Comparison of ENCODE assay signal across 12 cellular contexts in the genomic region with DNA sequence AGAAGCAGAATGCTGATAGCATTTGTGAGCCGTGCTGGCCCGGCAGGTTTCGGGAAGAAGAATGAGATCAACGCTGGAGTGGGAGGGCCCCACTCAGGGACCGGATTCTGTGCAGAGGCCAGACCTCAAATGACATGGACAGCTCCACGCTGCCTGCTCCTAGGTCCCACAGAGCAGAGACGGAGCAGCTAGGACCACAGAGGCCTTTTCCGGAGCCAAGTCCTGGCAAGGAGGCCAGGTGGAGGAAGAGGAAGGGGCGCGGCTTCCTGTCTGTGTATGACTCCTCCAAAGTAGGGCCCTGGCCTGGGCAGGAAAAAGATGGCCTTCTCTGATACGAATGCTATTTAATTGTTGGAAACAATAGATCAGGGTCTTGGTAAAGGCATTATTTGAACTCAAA.
DNase-seq lines count a peak whose midpoint lies in the region; ATAC-seq and TF ChIP-seq lines count a peak whose summit lies in the region.
"Had no signal": no experiment of that assay in that cellular context is flagged by ENCODE, and none has a peak within 500 bp of the region (broad histone marks: within the 10 kb centered on the region; RNA-seq: fewer than 3 reads in every experiment).

No MANE protein-coding gene starts in this region.

- TF ChIP-seq CTCF in epithelial cell of esophagus (IDR thresholded peaks at IDR 0.05; ENCODE audit: insufficient read depth, low read depth, low read length, missing control alignments) (no peak), right lobe of liver (IDR thresholded peaks at IDR 0.05) (no peak), smooth muscle cell (IDR thresholded peaks at IDR 0.05; ENCODE audit: borderline replicate concordance, insufficient read depth, poor library complexity, severe bottlenecking) (no peak), natural killer cell (IDR thresholded peaks at IDR 0.05) (no peak)

- H3K4me3 Mint-ChIP-seq in natural killer cell = no peak overlapping the region
- H3K4me3 Mint-ChIP-seq: activated naive CD4-positive, alpha-beta T cell treated with anti-CD3 and anti-CD28 coated beads for 36 hours had no signal

- intact Hi-C loops in right lobe of liver (cut with DNase I) = no loop called here
- intact Hi-C loops in natural killer cell (cut with micrococcal nuclease) = no loop called here

- H3K9me3 Mint-ChIP-seq in natural killer cell = no peaks in the 10 kb centered on the region

- H3K4me1 ChIP-seq in right lobe of liver = no peaks in the 10 kb centered on the region
- no peaks in the 10 kb centered on the region for H3K4me1 ChIP-seq in smooth muscle cell (ENCODE audit: low read depth)

- WGBS in right lobe of liver (ENCODE audit: insufficient coverage, low coverage, low lambda C conversion rate, missing lambda C conversion rate) = 59% methylated on average over 6 of the region's 11 CpGs
- WGBS in smooth muscle cell (ENCODE audit: low lambda C conversion rate) = 66% methylated on average over 11 of the region's 11 CpGs

- H3K36me3 ChIP-seq in right lobe of liver = no peaks in the 10 kb centered on the region
- no peaks in the 10 kb centered on the region for H3K36me3 ChIP-seq in smooth muscle cell (ENCODE audit: low read depth)

- H3K4me3 ChIP-seq in epithelial cell of esophagus (ENCODE audit: low read length) (no peak overlapping the region), right lobe of liver (no peak overlapping the region), smooth muscle cell (no peak overlapping the region)

- no peaks in the 10 kb centered on the region for H3K27me3 Mint-ChIP-seq in natural killer cell (ENCODE audit: low read depth in 2 of 2)

- H3K9me3 ChIP-seq in right lobe of liver (no peaks in the 10 kb centered on the region), smooth muscle cell (replicated peaks; ENCODE audit: low read depth) (no peaks in the 10 kb centered on the region)

- peak; percentile 42 for DNase-seq in KG1 (lab: John Stamatoyannopoulos, UW)
- peak; percentile 21 for DNase-seq in epithelial cell of esophagus (ENCODE audit: low read depth)
- DNase-seq in right lobe of liver = peak in 2 of 3 donors; percentile 61 to 63
- DNase-seq in smooth muscle cell (lab: John Stamatoyannopoulos, UW; ENCODE audit: unreplicated experiment) = no peak
- no peak for DNase-seq in activated gamma-delta T cell (lab: John Stamatoyannopoulos, UW)
- no peak for DNase-seq in activated T-cell treated with anti-CD3 and anti-CD28 coated beads, Interleukin-2, amount 50 U/mL, for 48 hours
- no peak for DNase-seq in natural killer cell
- no peak for DNase-seq in stimulated activated CD4-positive, alpha-beta T cell treated with anti-CD3 and anti-CD28 coated beads, Interleukin-2, amount 100 ng/mL, for 24 hours
- DNase-seq: activated naive CD4-positive, alpha-beta T cell treated with anti-CD3 and anti-CD28 coated beads for 36 hours; NCI-H146; NCI-H526 treated with DMSO at 0.1 percent for 48 hours; T1000 had no signal

- no peaks in the 10 kb centered on the region for H4K20me1 ChIP-seq in smooth muscle cell (ENCODE audit: low read depth)

- peak overlapping the region; percentile 62 for H2AFZ ChIP-seq in smooth muscle cell (ENCODE audit: low read depth)

- no peaks in the 10 kb centered on the region for H3F3A ChIP-seq in smooth muscle cell (ENCODE audit: low read depth)

- H3K79me2 ChIP-seq in smooth muscle cell (ENCODE audit: low read depth) = no peaks in the 10 kb centered on the region

- no peaks in the 10 kb centered on the region for H3K36me3 Mint-ChIP-seq in natural killer cell

- TF ChIP-seq POLR2A in right lobe of liver (IDR thresholded peaks at IDR 0.05) = no peak

- ATAC-seq in right lobe of liver (peak; percentile 76 to 90 (median 86)), natural killer cell (no peak)

- peaks cover 6 to 10% of the 10 kb centered on the region in 2 donors for H3K4me1 Mint-ChIP-seq in natural killer cell

- H3K27ac Mint-ChIP-seq in natural killer cell = no peak overlapping the region
- H3K27ac Mint-ChIP-seq: activated naive CD4-positive, alpha-beta T cell treated with anti-CD3 and anti-CD28 coated beads for 36 hours had no signal

- H3K27ac ChIP-seq in right lobe of liver = no peak overlapping the region
- H3K27ac ChIP-seq in smooth muscle cell (ENCODE audit: low read depth) = no peak overlapping the region

- H3K27me3 ChIP-seq in right lobe of liver (no peaks in the 10 kb centered on the region), smooth muscle cell (ENCODE audit: low read depth) (no peaks in the 10 kb centered on the region)

- H3K9ac ChIP-seq in smooth muscle cell (ENCODE audit: low read depth) = no peak overlapping the region

- peak overlapping the region; percentile 71 for H3K4me2 ChIP-seq in smooth muscle cell

Comparison
In these comparisons a context has a peak if more than half of its experiments do, and no peak if none do; other contexts are left out.
1. DNase-seq: peak in KG1 (single experiment), epithelial cell of esophagus (single experiment) and right lobe of liver (2 of 3); none in smooth muscle cell (single experiment), activated gamma-delta T cell (single experiment), activated T-cell treated with anti-CD3 and anti-CD28 coated beads, Interleukin-2, amount 50 U/mL, for 48 hours (0 of 2), natural killer cell (single experiment) and stimulated activated CD4-positive, alpha-beta T cell treated with anti-CD3 and anti-CD28 coated beads, Interleukin-2, amount 100 ng/mL, for 24 hours (0 of 2).
2. ATAC-seq: peak in right lobe of liver (4 of 4); none in natural killer cell (0 of 3).